Comparison of ENCODE assay signal across 20 cellular contexts in genomic region chr6:15796130-15796766, GRCh38.
"Had no signal": no experiment of that assay in that cellular context is flagged by ENCODE, and none has a peak within 500 bp of the region (broad histone marks: within the 10 kb centered on the region; RNA-seq: fewer than 3 reads in every experiment).

No MANE protein-coding gene starts in this region.

- H3K4me3 ChIP-seq: adrenal gland, coronary artery, tibial nerve, vagina had no signal

- H3K9me3 ChIP-seq: adrenal gland, SK-N-SH, vagina had no signal

- H3K27ac ChIP-seq: adrenal gland, coronary artery, foreskin keratinocyte, tibial nerve, vagina, VCaP had no signal

- H3K36me3 ChIP-seq: adrenal gland, tibial nerve, vagina had no signal

- H3K4me2 ChIP-seq: SK-N-SH had no signal

- H3K9ac ChIP-seq: SK-N-SH had no signal

- DNase-seq: activated CD4-positive, alpha-beta memory T cell treated with anti-CD3 and anti-CD28 coated beads for 36 hours; activated CD8-positive, alpha-beta memory T cell treated with anti-CD3 and anti-CD28 coated beads, Interleukin-2, amount 10 ng/mL, durations not matched to agents 7 days and 5 days; activated effector memory CD4-positive, alpha-beta T cell treated with Interleukin-2 at 50 U/mL for 16 hours; activated naive CD4-positive, alpha-beta T cell treated with anti-CD3 and anti-CD28 coated beads, Interleukin-2, amount 50 U/mL, for 16 hours; activated T-cell treated with anti-CD3 and anti-CD28 coated beads, Interleukin-2, amount 50 U/mL, for 1 hour; adrenal gland; caudate nucleus; effector CD8-positive, alpha-beta T cell; head of caudate nucleus; left colon; SK-N-SH; stimulated activated CD4-positive, alpha-beta T cell treated with anti-CD3 and anti-CD28 coated beads, Interleukin-2, amount 100 ng/mL, for 48 hours; stimulated activated naive CD4-positive, alpha-beta T cell; T-helper 1 cell had no signal

- H3K27me3 ChIP-seq: adrenal gland, foreskin keratinocyte, tibial nerve, vagina had no signal

- H3K4me1 ChIP-seq: adrenal gland, foreskin keratinocyte, vagina had no signal

- ATAC-seq: activated CD8-positive, alpha-beta memory T cell treated with anti-CD3 and anti-CD28 coated beads, Interleukin-2, amount 10 ng/mL, durations not matched to agents 7 days and 5 days; left colon; natural killer cell treated with Interleukin-12 subunit alpha and Interleukin-12 subunit beta and Interleukin-15 and Interleukin-18, amount 100 ng/mL, for 72 hours had no signal
